Comparison of ENCODE assay signal across 21 cellular contexts in genomic region chr15:36133686-36134085, GRCh38.
A peak's percentile ranks its signal among the peaks of the same experiment; 100 is the strongest.
DNase-seq lines count a peak whose midpoint lies in the region; ATAC-seq and TF ChIP-seq lines count a peak whose summit lies in the region.
"Had no signal": no experiment of that assay in that cellular context is flagged by ENCODE, and none has a peak within 500 bp of the region (broad histone marks: within the 10 kb centered on the region; RNA-seq: fewer than 3 reads in every experiment).

No MANE protein-coding gene starts in this region.

- H3K4me3 ChIP-seq in hepatocyte (no peak overlapping the region), smooth muscle cell (no peak overlapping the region), body of pancreas (no peak overlapping the region)
- H3K4me3 ChIP-seq: BLaER1 treated with 17β-estradiol and CSF1 and Interleukin-3, amounts not matched to agents 10 nM and 100 nM; K562; PC-9 had no signal

- peak; percentile 26 for DNase-seq in HCEC 1CT
- DNase-seq in NCI-H524 treated with DMSO at 0.1 percent for 48 hours (lab: John Stamatoyannopoulos, UW) = peak; percentile 31
- DNase-seq in hepatocyte (ENCODE audit: low spot score) = peak; percentile 8
- no peak for DNase-seq in smooth muscle cell (lab: John Stamatoyannopoulos, UW; ENCODE audit: unreplicated experiment)
- DNase-seq in RPMI8226 = no peak
- no peak for DNase-seq in body of pancreas
- DNase-seq: Caco-2; CD4-positive, alpha-beta memory T cell; DMS 273 treated with DMSO at 0.1 percent for 48 hours; MM.1S; NCI-H1048; NCI-H1417 treated with DMSO at 0.1 percent for 48 hours; NCI-H187; NCI-H446; NCI-H526 treated with DMSO at 0.1 percent for 48 hours; PC-9; SIG-M5 had no signal

- H3K9me3 ChIP-seq in hepatocyte (ENCODE audit: low read depth) = no peaks in the 10 kb centered on the region
- H3K9me3 ChIP-seq in smooth muscle cell (replicated peaks; ENCODE audit: low read depth) = no peaks in the 10 kb centered on the region
- H3K9me3 ChIP-seq in body of pancreas = no peaks in the 10 kb centered on the region
- H3K9me3 ChIP-seq: BLaER1 treated with 17β-estradiol and CSF1 and Interleukin-3, amounts not matched to agents 10 nM and 100 nM; Caco-2 had no signal

- TF ChIP-seq CTCF in hepatocyte (IDR thresholded peaks at IDR 0.05; ENCODE audit: poor library complexity) = no peak
- no peak for TF ChIP-seq CTCF in smooth muscle cell (IDR thresholded peaks at IDR 0.05; ENCODE audit: borderline replicate concordance, insufficient read depth, poor library complexity, severe bottlenecking)
- TF ChIP-seq CTCF in body of pancreas (IDR thresholded peaks at IDR 0.05) = no peak

- H3K79me2 ChIP-seq in hepatocyte (no peaks in the 10 kb centered on the region), smooth muscle cell (ENCODE audit: low read depth) (no peaks in the 10 kb centered on the region)

- no peak overlapping the region for H3K9ac ChIP-seq in smooth muscle cell (ENCODE audit: low read depth)
- H3K9ac ChIP-seq: BLaER1 treated with 17β-estradiol and CSF1 and Interleukin-3, amounts not matched to agents 10 nM and 100 nM had no signal

- H3K27me3 ChIP-seq in hepatocyte = no peaks in the 10 kb centered on the region
- H3K27me3 ChIP-seq in smooth muscle cell (ENCODE audit: low read depth) = no peaks in the 10 kb centered on the region
- no peaks in the 10 kb centered on the region for H3K27me3 ChIP-seq in body of pancreas
- H3K27me3 ChIP-seq: BLaER1 treated with 17β-estradiol and CSF1 and Interleukin-3, amounts not matched to agents 10 nM and 100 nM had no signal

- H3K4me1 ChIP-seq in hepatocyte (ENCODE audit: insufficient read depth) (no peaks in the 10 kb centered on the region), smooth muscle cell (ENCODE audit: low read depth) (peaks cover 7% of the 10 kb centered on the region), body of pancreas (no peaks in the 10 kb centered on the region)
- H3K4me1 ChIP-seq: BLaER1 treated with 17β-estradiol and CSF1 and Interleukin-3, amounts not matched to agents 10 nM and 100 nM; Caco-2 had no signal

- H4K20me1 ChIP-seq in hepatocyte (ENCODE audit: insufficient read depth, poor library complexity, severe bottlenecking) (no peaks in the 10 kb centered on the region), smooth muscle cell (ENCODE audit: low read depth) (no peaks in the 10 kb centered on the region)
- H4K20me1 ChIP-seq: BLaER1 treated with 17β-estradiol and CSF1 and Interleukin-3, amounts not matched to agents 10 nM and 100 nM had no signal

- intact Hi-C loops in body of pancreas (cut with DNase I) = no loop called here

- H3K4me2 ChIP-seq in hepatocyte (no peak overlapping the region), smooth muscle cell (peak overlapping the region; percentile 53)
- H3K4me2 ChIP-seq: BLaER1 treated with 17β-estradiol and CSF1 and Interleukin-3, amounts not matched to agents 10 nM and 100 nM; PC-9 had no signal

- H3F3A ChIP-seq in smooth muscle cell (ENCODE audit: low read depth) = no peaks in the 10 kb centered on the region

- ATAC-seq in HG03571 (IDR thresholded peaks at IDR 0.05; ENCODE audit: unreplicated experiment) (no peak), body of pancreas (no peak)
- ATAC-seq: K562 had no signal

- TF ChIP-seq POLR2A in body of pancreas (IDR thresholded peaks at IDR 0.05) = no peak

- H3K36me3 ChIP-seq in hepatocyte (replicated peaks; ENCODE audit: insufficient read depth, low read depth) = no peaks in the 10 kb centered on the region
- no peaks in the 10 kb centered on the region for H3K36me3 ChIP-seq in smooth muscle cell (ENCODE audit: low read depth)
- H3K36me3 ChIP-seq in body of pancreas (replicated peaks in 1 of 2; ENCODE audit: insufficient read depth in 1 of 2, low read depth in 2 of 2) = no peaks in the 10 kb centered on the region
- H3K36me3 ChIP-seq: BLaER1 treated with 17β-estradiol and CSF1 and Interleukin-3, amounts not matched to agents 10 nM and 100 nM had no signal

- H2AFZ ChIP-seq in hepatocyte (no peak overlapping the region), smooth muscle cell (ENCODE audit: low read depth) (peak overlapping the region; percentile 56)
- H2AFZ ChIP-seq: PC-9 had no signal

- H3K27ac ChIP-seq in hepatocyte (peak overlapping the region; percentile 36), smooth muscle cell (ENCODE audit: low read depth) (no peak overlapping the region), body of pancreas (no peak overlapping the region)
- H3K27ac ChIP-seq: BLaER1 treated with 17β-estradiol and CSF1 and Interleukin-3, amounts not matched to agents 10 nM and 100 nM; PC-9; RWPE1 had no signal

- 39% methylated on average over 2 of the region's 2 CpGs for WGBS in hepatocyte (ENCODE audit: low lambda C conversion rate, missing lambda C conversion rate)
- 30% methylated on average over 2 of the region's 2 CpGs for WGBS in smooth muscle cell (ENCODE audit: low lambda C conversion rate)
- WGBS in body of pancreas, 2 donors = 52 to 58% methylated on average over 2 of the region's 2 CpGs

- no peaks in the 10 kb centered on the region for H3K9me2 ChIP-seq in hepatocyte (replicated peaks; ENCODE audit: insufficient read depth)

Comparison
In these comparisons a context has a peak if more than half of its experiments do, and no peak if none do; other contexts are left out.
1. DNase-seq: peak in HCEC 1CT (single experiment), NCI-H524 treated with DMSO at 0.1 percent for 48 hours (single experiment) and hepatocyte (single experiment); none in smooth muscle cell (single experiment), RPMI8226 (single experiment) and body of pancreas (0 of 4).